In the genomic region with DNA sequence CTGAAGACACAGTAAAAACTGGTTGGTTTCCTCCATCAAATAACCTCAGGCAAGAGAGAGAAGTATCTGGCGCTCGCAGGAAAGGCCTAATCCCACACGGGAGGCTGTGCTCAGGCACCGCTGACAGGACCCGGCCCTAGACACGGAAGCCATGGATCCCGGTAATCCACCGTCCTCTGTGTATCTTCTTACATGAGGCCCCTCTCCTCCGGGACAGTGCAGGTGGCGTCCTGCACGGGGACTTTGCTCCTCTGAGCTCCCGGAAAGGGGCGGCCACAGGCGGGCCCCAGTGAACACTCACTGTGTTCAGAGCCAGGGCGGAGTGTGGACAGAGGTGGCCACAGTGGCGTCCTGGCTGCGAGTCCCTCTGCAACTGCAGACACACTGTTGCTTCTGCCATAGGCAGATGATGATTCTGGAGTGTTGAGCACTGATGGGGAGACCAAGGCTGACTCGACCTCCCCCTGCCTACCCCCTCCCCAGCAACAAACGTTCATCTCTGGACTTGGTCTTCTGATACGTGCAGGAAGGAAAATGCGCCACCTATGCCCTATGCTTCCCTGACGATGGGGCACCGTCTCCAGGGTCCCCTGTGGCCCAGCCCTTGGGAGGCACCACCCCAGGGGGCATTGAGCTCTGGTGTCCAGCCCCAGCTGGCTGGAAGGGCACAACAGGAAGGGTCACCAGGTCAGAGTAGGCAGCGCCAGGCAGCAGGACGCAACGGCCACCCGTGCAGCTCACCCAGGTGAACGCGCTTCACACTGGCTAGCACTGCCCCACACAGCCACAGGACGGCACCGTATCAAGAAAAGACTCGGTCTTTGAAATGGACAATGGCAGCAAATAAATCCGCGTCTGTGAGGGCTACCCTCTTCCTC, we compare ENCODE assay signal across 19 cellular contexts.
DNase-seq lines count a peak whose midpoint lies in the region; ATAC-seq and TF ChIP-seq lines count a peak whose summit lies in the region.
"Had no signal": no experiment of that assay in that cellular context is flagged by ENCODE, and none has a peak within 500 bp of the region (broad histone marks: within the 10 kb centered on the region; RNA-seq: fewer than 3 reads in every experiment).

No MANE protein-coding gene starts in this region.

- CTCF ChIA-PET in Panc1 (lab: Charles Lee) (no interaction called here), A673 (lab: Charles Lee) (no interaction called here)

- H3K27me3 Mint-ChIP-seq in activated naive CD8-positive, alpha-beta T cell treated with anti-CD3 and anti-CD28 coated beads, Interleukin-2, amount 10 ng/mL, durations not matched to agents 7 days and 5 days = no peaks in the 10 kb centered on the region
- H3K27me3 Mint-ChIP-seq in activated naive CD8-positive, alpha-beta T cell treated with anti-CD3 and anti-CD28 coated beads for 36 hours = no peaks in the 10 kb centered on the region

- DNase-seq in activated naive CD8-positive, alpha-beta T cell treated with anti-CD3 and anti-CD28 coated beads, Interleukin-2, amount 10 ng/mL, durations not matched to agents 7 days and 5 days = no peak
- DNase-seq in activated naive CD8-positive, alpha-beta T cell treated with anti-CD3 and anti-CD28 coated beads for 36 hours = no peak
- no peak for DNase-seq in Panc1 (ENCODE audit: low read depth, low spot score)
- no peak for DNase-seq in left lobe of liver (ENCODE audit: low spot score)
- no peak for DNase-seq in thyroid gland
- no peak for DNase-seq in HK-2 (ENCODE audit: unreplicated experiment)
- no peak for DNase-seq in RPMI8226
- DNase-seq in A673 (ENCODE audit: low spot score) = no peak
- DNase-seq: activated effector memory CD4-positive, alpha-beta T cell treated with anti-CD3 and anti-CD28 coated beads, Interleukin-2, amount 50 U/mL, for 16 hours; DMS 273 treated with DMSO at 0.1 percent for 48 hours; KBM-7; left cardiac atrium; NCI-H1092 treated with DMSO at 0.1 percent for 48 hours; NCI-H526; PC-3; stimulated activated CD4-positive, alpha-beta T cell treated with anti-CD3 and anti-CD28 coated beads, Interleukin-2, amount 100 ng/mL, for 48 hours had no signal

- H3K9me3 ChIP-seq in Panc1 (ENCODE audit: control insufficient read depth, insufficient read depth, low read depth, low read length) = no peaks in the 10 kb centered on the region
- no peaks in the 10 kb centered on the region for H3K9me3 ChIP-seq in thyroid gland
- no peaks in the 10 kb centered on the region for H3K9me3 ChIP-seq in A673 (ENCODE audit: low read depth, low read length, poor library complexity, severe bottlenecking)

- WGBS in thyroid gland, 2 donors = 90 to 93% methylated on average over 23 to 28 of the region's 34 CpGs

- TF ChIP-seq CTCF in Panc1 (IDR thresholded peaks at IDR 0.05) (no peak), thyroid gland (IDR thresholded peaks at IDR 0.05) (no peak), A673 (conservative IDR thresholded peaks at IDR 0.05; ENCODE audit: low read depth, low read length) (no peak)

- H3K27me3 ChIP-seq in Panc1 (ENCODE audit: control insufficient read depth, insufficient read depth, low read length) = no peaks in the 10 kb centered on the region
- no peaks in the 10 kb centered on the region for H3K27me3 ChIP-seq in thyroid gland
- no peaks in the 10 kb centered on the region for H3K27me3 ChIP-seq in A673 (replicated peaks; ENCODE audit: insufficient read depth, low read depth, low read length, poor library complexity)

- no peaks in the 10 kb centered on the region for H3K9me3 Mint-ChIP-seq in activated naive CD8-positive, alpha-beta T cell treated with anti-CD3 and anti-CD28 coated beads, Interleukin-2, amount 10 ng/mL, durations not matched to agents 7 days and 5 days
- no peaks in the 10 kb centered on the region for H3K9me3 Mint-ChIP-seq in activated naive CD8-positive, alpha-beta T cell treated with anti-CD3 and anti-CD28 coated beads for 36 hours

- H3K4me1 Mint-ChIP-seq in activated naive CD8-positive, alpha-beta T cell treated with anti-CD3 and anti-CD28 coated beads, Interleukin-2, amount 10 ng/mL, durations not matched to agents 7 days and 5 days = peaks cover 7% of the 10 kb centered on the region
- H3K4me1 Mint-ChIP-seq in activated naive CD8-positive, alpha-beta T cell treated with anti-CD3 and anti-CD28 coated beads for 36 hours = peaks cover 12% of the 10 kb centered on the region

- in situ Hi-C loops in Panc1 (cut with HindIII; ENCODE audit: low pct_unique_long_range_greater_than_20kb, low sequenced_read_pairs) = no loop called here

- H3K4me3 Mint-ChIP-seq in activated naive CD8-positive, alpha-beta T cell treated with anti-CD3 and anti-CD28 coated beads, Interleukin-2, amount 10 ng/mL, durations not matched to agents 7 days and 5 days = no peak overlapping the region
- no peak overlapping the region for H3K4me3 Mint-ChIP-seq in activated naive CD8-positive, alpha-beta T cell treated with anti-CD3 and anti-CD28 coated beads for 36 hours

- no peak for TF ChIP-seq POLR2A in thyroid gland (IDR thresholded peaks at IDR 0.05)

- H3K36me3 ChIP-seq in Panc1 (ENCODE audit: control insufficient read depth, insufficient read depth, low read length) (no peaks in the 10 kb centered on the region), thyroid gland (no peaks in the 10 kb centered on the region), A673 (ENCODE audit: insufficient read depth, low read length, poor library complexity, severe bottlenecking) (no peaks in the 10 kb centered on the region)

- no peak overlapping the region for H3K27ac ChIP-seq in Panc1 (ENCODE audit: low read length)
- peak overlapping the region in 2 of 3 donors; percentile 82 to 91 for H3K27ac ChIP-seq in thyroid gland
- no peak overlapping the region for H3K27ac ChIP-seq in A673 (ENCODE audit: low read depth, low read length, poor library complexity, severe bottlenecking)
- H3K27ac ChIP-seq: HL-60, parathyroid adenoma, SK-N-MC had no signal

- intact Hi-C loops in Panc1 (cut with micrococcal nuclease; ENCODE audit: unreplicated experiment) = no loop called here
- intact Hi-C loops in thyroid gland (cut with DNase I) = no loop called here
- intact Hi-C loops in A673 (cut with micrococcal nuclease; ENCODE audit: unreplicated experiment) = no loop called here

- ATAC-seq in activated naive CD8-positive, alpha-beta T cell treated with anti-CD3 and anti-CD28 coated beads, Interleukin-2, amount 10 ng/mL, durations not matched to agents 7 days and 5 days (ENCODE audit: low read depth) = no peak
- ATAC-seq in Panc1 (0 out of 2 replicates have a peak, but pooled peaks have one; percentile 27), left lobe of liver (peak; percentile 55)
- ATAC-seq: left cardiac atrium, PC-3 had no signal

- H3K36me3 Mint-ChIP-seq in activated naive CD8-positive, alpha-beta T cell treated with anti-CD3 and anti-CD28 coated beads, Interleukin-2, amount 10 ng/mL, durations not matched to agents 7 days and 5 days = no peaks in the 10 kb centered on the region
- H3K36me3 Mint-ChIP-seq in activated naive CD8-positive, alpha-beta T cell treated with anti-CD3 and anti-CD28 coated beads for 36 hours = no peaks in the 10 kb centered on the region

- BruUV-seq in Panc1 (replicated peaks; lab: Mats Ljungman, UMichigan) = no TSS peak
- BruUV-seq in A673 (replicated peaks; lab: Mats Ljungman, UMichigan) = no TSS peak

- no peaks in the 10 kb centered on the region for H3K4me1 ChIP-seq in Panc1 (ENCODE audit: control insufficient read depth, insufficient read depth, low read length)
- H3K4me1 ChIP-seq in thyroid gland = peaks cover 42 to 43% of the 10 kb centered on the region in 2 donors
- H3K4me1 ChIP-seq in A673 (ENCODE audit: insufficient read depth, low read length, poor library complexity, severe bottlenecking) = no peaks in the 10 kb centered on the region
- H3K4me1 ChIP-seq: parathyroid adenoma had no signal

- H3K4me3 ChIP-seq in Panc1 (ENCODE audit: low read depth in 2 of 2, low read length in 2 of 2) (no peak overlapping the region), thyroid gland (replicated peaks in 1 of 3) (no peak overlapping the region), A673 (ENCODE audit: low read depth, low read length, poor library complexity, severe bottlenecking) (no peak overlapping the region)
- H3K4me3 ChIP-seq: SK-N-MC had no signal

- POLR2A ChIA-PET in activated naive CD8-positive, alpha-beta T cell treated with anti-CD3 and anti-CD28 coated beads, Interleukin-2, amount 10 ng/mL, durations not matched to agents 7 days and 5 days (lab: Charles Lee) = no interaction called here
- POLR2A ChIA-PET in Panc1 (lab: Charles Lee) = no interaction called here
- POLR2A ChIA-PET in A673 (lab: Charles Lee; ENCODE audit: low non-redundant PET) = no interaction called here

- H3K27ac Mint-ChIP-seq in activated naive CD8-positive, alpha-beta T cell treated with anti-CD3 and anti-CD28 coated beads, Interleukin-2, amount 10 ng/mL, durations not matched to agents 7 days and 5 days = peak overlapping the region; percentile 90
- no peak overlapping the region for H3K27ac Mint-ChIP-seq in activated naive CD8-positive, alpha-beta T cell treated with anti-CD3 and anti-CD28 coated beads for 36 hours

Comparison
In these comparisons a context has a peak if more than half of its experiments do, and no peak if none do; other contexts are left out.
1. H3K27ac ChIP-seq: peak in thyroid gland (2 of 3); none in Panc1 (single experiment) and A673 (single experiment).